In genomic region chr3:172218350-172219323, GRCh38 we compare ENCODE assay signal across 12 cellular contexts.
A peak's percentile ranks its signal among the peaks of the same experiment; 100 is the strongest.
DNase-seq lines count a peak whose midpoint lies in the region; ATAC-seq and TF ChIP-seq lines count a peak whose summit lies in the region.
"Had no signal": no experiment of that assay in that cellular context is flagged by ENCODE, and none has a peak within 500 bp of the region (broad histone marks: within the 10 kb centered on the region; RNA-seq: fewer than 3 reads in every experiment).

No MANE protein-coding gene starts in this region.

- no peaks in the 10 kb centered on the region for H3K9me2 ChIP-seq in MM.1S (replicated peaks; ENCODE audit: insufficient read depth, low read length)

- H2AFZ ChIP-seq in MM.1S (ENCODE audit: low read length), result no peak overlapping the region

- H3K27me3 ChIP-seq in MM.1S (replicated peaks; ENCODE audit: insufficient read depth, low read length) (no peaks in the 10 kb centered on the region), stomach (no peaks in the 10 kb centered on the region)
- H3K27me3 ChIP-seq: heart right ventricle had no signal

- H3K27me3 Mint-ChIP-seq in activated CD4-positive, alpha-beta T cell treated with anti-CD3 and anti-CD28 coated beads for 36 hours, result no peaks in the 10 kb centered on the region
- no peaks in the 10 kb centered on the region for H3K27me3 Mint-ChIP-seq in activated CD4-positive, alpha-beta T cell treated with anti-CD3 and anti-CD28 coated beads, Interleukin-2, amount 10 ng/mL, durations not matched to agents 7 days and 5 days

- H3K4me3 Mint-ChIP-seq in activated CD4-positive, alpha-beta T cell treated with anti-CD3 and anti-CD28 coated beads for 36 hours, result no peak overlapping the region
- no peak overlapping the region for H3K4me3 Mint-ChIP-seq in activated CD4-positive, alpha-beta T cell treated with anti-CD3 and anti-CD28 coated beads, Interleukin-2, amount 10 ng/mL, durations not matched to agents 7 days and 5 days

- no peak overlapping the region for H3K4me3 ChIP-seq in MM.1S (ENCODE audit: low read length)
- no peak overlapping the region for H3K4me3 ChIP-seq in stomach
- H3K4me3 ChIP-seq: heart right ventricle had no signal

- H3K4me2 ChIP-seq in MM.1S (ENCODE audit: low read depth, low read length), result peak overlapping the region; percentile 19; the same call in 1 of the 2 replicates

- no peaks in the 10 kb centered on the region for H3K36me3 Mint-ChIP-seq in activated CD4-positive, alpha-beta T cell treated with anti-CD3 and anti-CD28 coated beads for 36 hours (ENCODE audit: low read depth)
- H3K36me3 Mint-ChIP-seq in activated CD4-positive, alpha-beta T cell treated with anti-CD3 and anti-CD28 coated beads, Interleukin-2, amount 10 ng/mL, durations not matched to agents 7 days and 5 days (ENCODE audit: low read depth), result no peaks in the 10 kb centered on the region

- H3K4me1 ChIP-seq in MM.1S (ENCODE audit: low read length) (peaks cover 31% of the 10 kb centered on the region), stomach (peaks cover 0 to 94% (median 44%) of the 10 kb centered on the region in 4 donors)

- no peak for TF ChIP-seq POLR2A in stomach (IDR thresholded peaks at IDR 0.05)

- no peaks in the 10 kb centered on the region for H3K9me3 Mint-ChIP-seq in activated CD4-positive, alpha-beta T cell treated with anti-CD3 and anti-CD28 coated beads for 36 hours (ENCODE audit: low read depth)
- peaks cover 3% of the 10 kb centered on the region for H3K9me3 Mint-ChIP-seq in activated CD4-positive, alpha-beta T cell treated with anti-CD3 and anti-CD28 coated beads, Interleukin-2, amount 10 ng/mL, durations not matched to agents 7 days and 5 days

- H3K9ac ChIP-seq in MM.1S (ENCODE audit: low read length), result no peak overlapping the region

- intact Hi-C loops in activated CD4-positive, alpha-beta T cell treated with anti-CD3 and anti-CD28 coated beads for 36 hours (cut with DNase I, micrococcal nuclease), result no loop called here
- intact Hi-C loops in stomach (cut with DNase I; ENCODE audit: low total_unique reads), result no loop called here

- no peak overlapping the region for H3K27ac Mint-ChIP-seq in activated CD4-positive, alpha-beta T cell treated with anti-CD3 and anti-CD28 coated beads for 36 hours
- H3K27ac Mint-ChIP-seq in activated CD4-positive, alpha-beta T cell treated with anti-CD3 and anti-CD28 coated beads, Interleukin-2, amount 10 ng/mL, durations not matched to agents 7 days and 5 days, result no peak overlapping the region

- TF ChIP-seq EP300 in stomach (IDR thresholded peaks at IDR 0.05), result no peak

- POLR2A ChIA-PET in activated CD4-positive, alpha-beta T cell treated with anti-CD3 and anti-CD28 coated beads for 36 hours (lab: Charles Lee), result no interaction called here
- POLR2A ChIA-PET in activated CD4-positive, alpha-beta T cell treated with anti-CD3 and anti-CD28 coated beads, Interleukin-2, amount 10 ng/mL, durations not matched to agents 7 days and 5 days (lab: Charles Lee), result no interaction called here

- ATAC-seq in activated CD4-positive, alpha-beta T cell treated with anti-CD3 and anti-CD28 coated beads for 36 hours, result peak; percentile 58

- H3K79me2 ChIP-seq in MM.1S (ENCODE audit: low read length), result peaks cover 99% of the 10 kb centered on the region

- H3K36me3 ChIP-seq in MM.1S (replicated peaks; ENCODE audit: insufficient read depth, low read length), result no peaks in the 10 kb centered on the region
- H3K36me3 ChIP-seq in stomach, result no peaks in the 10 kb centered on the region
- H3K36me3 ChIP-seq: heart right ventricle had no signal

- no peak for TF ChIP-seq CTCF in MM.1S (IDR thresholded peaks at IDR 0.05; ENCODE audit: low read length)
- no peak for TF ChIP-seq CTCF in stomach (IDR thresholded peaks at IDR 0.05)

- H3K9me3 ChIP-seq in MM.1S (replicated peaks; ENCODE audit: insufficient read depth, low read length) (no peaks in the 10 kb centered on the region), stomach (no peaks in the 10 kb centered on the region)
- H3K9me3 ChIP-seq: heart right ventricle had no signal

- DNase-seq in activated CD4-positive, alpha-beta T cell treated with anti-CD3 and anti-CD28 coated beads for 36 hours, result no peak
- no peak for DNase-seq in activated CD4-positive, alpha-beta T cell treated with anti-CD3 and anti-CD28 coated beads, Interleukin-2, amount 10 ng/mL, durations not matched to agents 7 days and 5 days
- DNase-seq in MM.1S (peak; percentile 50), epithelial cell of prostate (ENCODE audit: low read depth, low spot score) (no peak), stomach (no peak), substantia nigra (lab: John Stamatoyannopoulos, UW) (no peak), DMS153 treated with DMSO at 0.1 percent for 48 hours (lab: John Stamatoyannopoulos, UW; ENCODE audit: unreplicated experiment) (no peak)
- DNase-seq in activated CD8-positive, alpha-beta memory T cell treated with anti-CD3 and anti-CD28 coated beads for 24 hours, result no peak
- DNase-seq: cortex of kidney; heart right ventricle; NCI-H1048; stimulated activated naive CD4-positive, alpha-beta T cell treated with Interleukin-2 at 50 U/mL for 16 hours had no signal

- WGBS in stomach, 5 donors, result 44 to 61% (median 53%) methylated on average over 5 of the region's 5 CpGs

- H4K20me1 ChIP-seq in MM.1S (ENCODE audit: insufficient read depth, low read length), result peaks cover 11% of the 10 kb centered on the region; the same call in 1 of the 2 replicates

- peaks cover 24% of the 10 kb centered on the region for H3F3A ChIP-seq in MM.1S (ENCODE audit: insufficient read depth, low read length)

- H3K27ac ChIP-seq in MM.1S (ENCODE audit: low read length) (peak overlapping the region; percentile 44; the same call in 1 of the 2 replicates), epithelial cell of prostate (peak overlapping the region; percentile 27), stomach (peak overlapping the region in 3 of 5 donors; percentile 11 to 45 (median 28)), substantia nigra (ENCODE audit: low read depth, low read length, poor library complexity, severe bottlenecking) (no peak overlapping the region)

- CTCF ChIA-PET in activated CD4-positive, alpha-beta T cell treated with anti-CD3 and anti-CD28 coated beads for 36 hours (lab: Charles Lee), result interaction anchor here (0.6 to 1.0 kb wide), 4 partner anchors 8 to 1751 kb away, joined by 3 read pairs; no protein-coding TSS in a partner anchor
- CTCF ChIA-PET in activated CD4-positive, alpha-beta T cell treated with anti-CD3 and anti-CD28 coated beads, Interleukin-2, amount 10 ng/mL, durations not matched to agents 7 days and 5 days (lab: Charles Lee), result no interaction called here

- peaks cover 14% of the 10 kb centered on the region for H3K4me1 Mint-ChIP-seq in activated CD4-positive, alpha-beta T cell treated with anti-CD3 and anti-CD28 coated beads for 36 hours
- H3K4me1 Mint-ChIP-seq in activated CD4-positive, alpha-beta T cell treated with anti-CD3 and anti-CD28 coated beads, Interleukin-2, amount 10 ng/mL, durations not matched to agents 7 days and 5 days, result no peaks in the 10 kb centered on the region
